ENCODE assay signal across 8 cellular contexts in genomic region chr1:145964328-145965118, GRCh38. TPM values are rescaled to one million over a fixed set of nuclear protein-coding genes. Genes with fewer than 3 reads are reported as not detected.
DNase-seq lines count a peak whose midpoint lies in the region; ATAC-seq and TF ChIP-seq lines count a peak whose summit lies in the region.

Gene ANKRD34A, minus strand, starts transcription at chr1:145964575. Its CDS starts 2,816 bp downstream, at chr1:145961759.
Gene POLR3GL, plus strand, starts transcription at chr1:145964690. Its CDS starts 10,176 bp downstream, at chr1:145974866.

- POLR2A ChIA-PET in OCI-LY7 (lab: Charles Lee) = interaction anchor here (0.5 to 5.5 kb wide), 23 partner anchors 10 to 138 kb away, joined by 3 to 58 read pairs (median 4); partner anchors contain the start of genes NUDT17, PIAS3 and RBM8A

- peak; percentile 99 for TF ChIP-seq POLR2A in erythroblast (IDR thresholded peaks at IDR 0.05; ENCODE audit: low read length)

- H3K27ac ChIP-seq in OCI-LY7 (ENCODE audit: low read depth, low read length, poor library complexity, severe bottlenecking) = peak within 1 kb of the TSS; percentile 36
- peak within 1 kb of the TSS; percentile 69 to 83 for H3K27ac ChIP-seq in mucosa of rectum (ENCODE audit: low read depth in 2 of 2, low read length in 2 of 2)

- CTCF ChIA-PET in OCI-LY7 (lab: Charles Lee; ENCODE audit: unreplicated experiment) = interaction anchor here (0.6 to 1.1 kb wide), 4 partner anchors 33 to 119 kb away, joined by 3 read pairs; partner anchors contain the start of gene NUDT17

- peak within 1 kb of the TSS; percentile 84 for H2AFZ ChIP-seq in OCI-LY7 (ENCODE audit: low read length)

- peak; percentile 79 for ATAC-seq in GM21526 (IDR thresholded peaks at IDR 0.05; ENCODE audit: low FRiP score, unreplicated experiment)

- intact Hi-C loops in OCI-LY7 (cut with micrococcal nuclease; ENCODE audit: unreplicated experiment) = loop anchor here (1.0 kb wide), 1 partner anchor 37 kb away; the partner anchor contains the start of gene RBM8A

- peak within 1 kb of the TSS; percentile 96 for H3K4me2 ChIP-seq in OCI-LY7 (ENCODE audit: low read length)

- H3K9me3 ChIP-seq in OCI-LY7 (ENCODE audit: low read length) (peaks cover 3% of the 10 kb centered on the region; the same call in 1 of the 2 replicates), mucosa of rectum (ENCODE audit: control insufficient read depth in 2 of 2, low read length in 2 of 2) (no peaks in the 10 kb centered on the region)

- peaks cover 14 to 31% of the 10 kb centered on the region in 2 donors for H3K27me3 ChIP-seq in mucosa of rectum (ENCODE audit: control insufficient read depth in 2 of 2, insufficient read depth in 2 of 2, low read length in 2 of 2)

- DNase-seq in DMS114 treated with DMSO at 0.1 percent for 48 hours (lab: John Stamatoyannopoulos, UW; ENCODE audit: unreplicated experiment) (peak; percentile 96), HuH-7 (ENCODE audit: low spot score) (peak; percentile 84), OCI-LY7 (ENCODE audit: low spot score) (peak; percentile 95), activated T-cell treated with anti-CD3 and anti-CD28 coated beads for 24 hours (ENCODE audit: low read depth) (peak; percentile 89), erythroblast (lab: John Stamatoyannopoulos, UW) (peak; percentile 95)
- peak; percentile 78 to 83 for DNase-seq in stimulated activated CD8-positive, alpha-beta memory T cell treated with anti-CD3 and anti-CD28 coated beads, Interleukin-4, amount 100 ng/mL, for 4 hours (ENCODE audit: low read depth in 2 of 2, low spot score in 1 of 2)

- no peaks in the 10 kb centered on the region for H4K20me1 ChIP-seq in OCI-LY7 (ENCODE audit: insufficient read depth, low read length)

- H3K4me3 ChIP-seq in OCI-LY7 (ENCODE audit: low read depth, low read length, poor library complexity, severe bottlenecking) = peak within 1 kb of the TSS; percentile 75
- H3K4me3 ChIP-seq in mucosa of rectum (ENCODE audit: low read length in 2 of 2) = peak within 1 kb of the TSS; percentile 85 to 95

- H3K9me2 ChIP-seq in OCI-LY7 (ENCODE audit: insufficient read depth, low read length) = no peaks in the 10 kb centered on the region

- peak within 1 kb of the TSS; percentile 84 to 91 for H3K9ac ChIP-seq in mucosa of rectum (ENCODE audit: low read depth in 1 of 2, low read length in 2 of 2)

- no peak for TF ChIP-seq CTCF in OCI-LY7 (conservative IDR thresholded peaks at IDR 0.05; ENCODE audit: low read length)

- TSS peak; percentile 92 for BruUV-seq in OCI-LY7 (replicated peaks; lab: Mats Ljungman, UMichigan)

- H3K36me3 ChIP-seq in OCI-LY7 (ENCODE audit: insufficient read depth, low read length) = peaks cover 6% of the 10 kb centered on the region
- no peaks in the 10 kb centered on the region for H3K36me3 ChIP-seq in mucosa of rectum (ENCODE audit: control insufficient read depth in 2 of 2, insufficient read depth in 2 of 2, low read length in 2 of 2)

- H3K79me2 ChIP-seq in OCI-LY7 (ENCODE audit: insufficient read depth, low read depth, low read length) = peaks cover 6% of the 10 kb centered on the region; the same call in 1 of the 2 replicates

- H3K4me1 ChIP-seq in OCI-LY7 (ENCODE audit: insufficient read depth, low read length, poor library complexity, severe bottlenecking) (peaks cover 51% of the 10 kb centered on the region), mucosa of rectum (ENCODE audit: control insufficient read depth in 2 of 2, insufficient read depth in 2 of 2, low read length in 2 of 2) (peaks cover 26 to 47% of the 10 kb centered on the region in 2 donors)

RNA-seq across cellular contexts. Expression of gene ANKRD34A, which starts in this region (rescaled TPM):
- 0.62 and 1.9 TPM in 2 replicates for total RNA-seq in OCI-LY7 (2014; rRNA removed; shearing (Covaris generic))
- 4.5 and 4.8 TPM in 2 replicates for total RNA-seq in OCI-LY7 (2022)

RNA-seq across cellular contexts. Expression of gene POLR3GL, which starts in this region (rescaled TPM):
- total RNA-seq in OCI-LY7 (2014; rRNA removed; shearing (Covaris generic)) = 19.8 and 29.8 TPM in 2 replicates
- 27.3 and 30.7 TPM in 2 replicates for total RNA-seq in OCI-LY7 (2022)

Comparison
In these comparisons a context has a peak if more than half of its experiments do, and no peak if none do; other contexts are left out.
1. Peak in every context shown above with its lines: DNase-seq, ATAC-seq, H3K4me3 ChIP-seq and H3K27ac ChIP-seq.